Comparison of ENCODE assay signal across 1 cellular context in the genomic region with DNA sequence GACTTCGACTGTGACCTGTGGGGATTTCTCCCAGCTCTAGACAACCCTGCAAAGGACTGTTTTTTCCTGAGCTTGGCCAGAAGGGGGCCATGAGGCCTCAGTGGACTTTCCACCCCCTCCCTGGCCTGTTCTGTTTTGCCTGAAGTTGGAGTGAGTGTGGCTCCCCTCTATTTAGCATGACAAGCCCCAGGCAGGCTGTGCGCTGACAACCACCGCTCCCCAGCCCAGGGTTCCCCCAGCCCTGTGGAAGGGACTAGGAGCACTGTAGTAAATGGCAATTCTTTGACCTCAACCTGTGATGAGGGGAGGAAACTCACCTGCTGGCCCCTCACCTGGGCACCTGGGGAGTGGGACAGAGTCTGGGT.
TF ChIP-seq lines count a peak whose summit lies in the region.

No MANE protein-coding gene starts in this region.

TF ChIP-seq in HepG2, 621 proteins besides CTCF, POLR2A, EP300 and RAD21 (continued from another document and continues in another):
- TF ChIP-seq HNF4G (IDR thresholded peaks at IDR 0.05; ENCODE audit: borderline replicate concordance, low read depth, low read length), result peak; percentile 53; the same call in 1 of the 2 replicates
- no peak for TF ChIP-seq HNF4G (CRISPR knock-in tag; IDR thresholded peaks at IDR 0.05; ENCODE audit: borderline replicate concordance, low read depth)
- no peak for TF ChIP-seq MBNL3 (CRISPR knock-in tag; conservative IDR thresholded peaks at IDR 0.05)
- TF ChIP-seq, protein P1, sequence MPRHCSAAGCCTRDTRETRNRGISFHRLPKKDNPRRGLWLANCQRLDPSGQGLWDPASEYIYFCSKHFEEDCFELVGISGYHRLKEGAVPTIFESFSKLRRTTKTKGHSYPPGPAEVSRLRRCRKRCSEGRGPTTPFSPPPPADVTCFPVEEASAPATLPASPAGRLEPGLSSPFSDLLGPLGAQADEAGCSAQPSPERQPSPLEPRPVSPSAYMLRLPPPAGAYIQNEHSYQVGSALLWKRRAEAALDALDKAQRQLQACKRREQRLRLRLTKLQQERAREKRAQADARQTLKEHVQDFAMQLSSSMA (CRISPR knock-in tag; IDR thresholded peaks at IDR 0.05), result 0 out of 2 replicates have a peak, but pooled peaks have one; percentile 26
- TF ChIP-seq STAG1 (CRISPR knock-in tag; IDR thresholded peaks at IDR 0.05), result peak; percentile 27
- TF ChIP-seq HNRNPLL (IDR thresholded peaks at IDR 0.05; ENCODE audit: low read depth, low read length, poor library complexity, severe bottlenecking), result no peak
- TF ChIP-seq CENPT (CRISPR knock-in tag; IDR thresholded peaks at IDR 0.05; ENCODE audit: low read depth), result no peak
- TF ChIP-seq MYC (CRISPR knock-in tag; IDR thresholded peaks at IDR 0.05; ENCODE audit: borderline replicate concordance), result 0 out of 2 replicates have a peak, but pooled peaks have one; percentile 22
- no peak for TF ChIP-seq ZNF75D (CRISPR knock-in tag; IDR thresholded peaks at IDR 0.05; ENCODE audit: borderline replicate concordance)
- TF ChIP-seq, protein P2, sequence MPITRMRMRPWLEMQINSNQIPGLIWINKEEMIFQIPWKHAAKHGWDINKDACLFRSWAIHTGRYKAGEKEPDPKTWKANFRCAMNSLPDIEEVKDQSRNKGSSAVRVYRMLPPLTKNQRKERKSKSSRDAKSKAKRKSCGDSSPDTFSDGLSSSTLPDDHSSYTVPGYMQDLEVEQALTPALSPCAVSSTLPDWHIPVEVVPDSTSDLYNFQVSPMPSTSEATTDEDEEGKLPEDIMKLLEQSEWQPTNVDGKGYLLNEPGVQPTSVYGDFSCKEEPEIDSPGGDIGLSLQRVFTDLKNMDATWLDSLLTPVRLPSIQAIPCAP (CRISPR knock-in tag; IDR thresholded peaks at IDR 0.05; ENCODE audit: low read depth), result no peak
- no peak for TF ChIP-seq PHF21A (CRISPR knock-in tag; IDR thresholded peaks at IDR 0.05)
- peak; percentile 66 for TF ChIP-seq ZFX (CRISPR knock-in tag; IDR thresholded peaks at IDR 0.05; ENCODE audit: low read depth)
- TF ChIP-seq ZEB1 (IDR thresholded peaks at IDR 0.05; ENCODE audit: insufficient replicate concordance, low read depth), result peak; percentile 53
- TF ChIP-seq U2AF1 (optimal IDR thresholded peaks at IDR 0.05; ENCODE audit: low read depth, low read length), result no peak
- TF ChIP-seq ZNF124 (CRISPR knock-in tag; IDR thresholded peaks at IDR 0.05), result 0 out of 2 replicates have a peak, but pooled peaks have one; percentile 62
- no peak for TF ChIP-seq NBN (conservative IDR thresholded peaks at IDR 0.05)
- TF ChIP-seq, protein P3, sequence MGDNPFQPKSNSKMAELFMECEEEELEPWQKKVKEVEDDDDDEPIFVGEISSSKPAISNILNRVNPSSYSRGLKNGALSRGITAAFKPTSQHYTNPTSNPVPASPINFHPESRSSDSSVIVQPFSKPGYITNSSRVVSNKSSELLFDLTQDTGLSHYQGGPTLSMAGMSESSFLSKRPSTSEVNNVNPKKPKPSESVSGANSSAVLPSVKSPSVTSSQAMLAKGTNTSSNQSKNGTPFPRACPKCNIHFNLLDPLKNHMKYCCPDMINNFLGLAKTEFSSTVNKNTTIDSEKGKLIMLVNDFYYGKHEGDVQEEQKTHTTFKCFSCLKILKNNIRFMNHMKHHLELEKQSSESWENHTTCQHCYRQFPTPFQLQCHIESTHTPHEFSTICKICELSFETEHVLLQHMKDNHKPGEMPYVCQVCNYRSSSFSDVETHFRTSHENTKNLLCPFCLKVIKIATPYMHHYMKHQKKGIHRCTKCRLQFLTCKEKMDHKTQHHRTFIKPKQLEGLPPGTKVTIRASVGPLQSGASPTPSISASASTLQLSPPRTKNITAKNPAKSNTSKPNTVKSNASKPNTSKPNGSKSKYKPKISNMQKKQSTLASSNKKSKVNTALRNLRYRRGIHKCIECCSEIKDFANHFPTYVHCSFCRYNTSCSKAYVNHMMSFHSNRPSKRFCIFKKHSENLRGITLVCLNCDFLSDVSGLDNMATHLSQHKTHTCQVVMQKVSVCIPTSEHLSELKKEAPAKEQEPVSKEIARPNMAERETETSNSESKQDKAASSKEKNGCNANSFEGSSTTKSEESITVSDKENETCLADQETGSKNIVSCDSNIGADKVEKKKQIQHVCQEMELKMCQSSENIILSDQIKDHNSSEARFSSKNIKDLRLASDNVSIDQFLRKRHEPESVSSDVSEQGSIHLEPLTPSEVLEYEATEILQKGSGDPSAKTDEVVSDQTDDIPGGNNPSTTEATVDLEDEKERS (CRISPR knock-in tag; IDR thresholded peaks at IDR 0.05), result no peak
- TF ChIP-seq ZNF556 (CRISPR knock-in tag; IDR thresholded peaks at IDR 0.05; ENCODE audit: borderline replicate concordance), result no peak
- TF ChIP-seq ELF3 (CRISPR knock-in tag; IDR thresholded peaks at IDR 0.05), result 0 out of 2 replicates have a peak, but pooled peaks have one; percentile 36
- peak; percentile 53; the same call in 1 of the 2 replicates for TF ChIP-seq GATAD2A (CRISPR knock-in tag; IDR thresholded peaks at IDR 0.05)
- TF ChIP-seq, protein P4, sequence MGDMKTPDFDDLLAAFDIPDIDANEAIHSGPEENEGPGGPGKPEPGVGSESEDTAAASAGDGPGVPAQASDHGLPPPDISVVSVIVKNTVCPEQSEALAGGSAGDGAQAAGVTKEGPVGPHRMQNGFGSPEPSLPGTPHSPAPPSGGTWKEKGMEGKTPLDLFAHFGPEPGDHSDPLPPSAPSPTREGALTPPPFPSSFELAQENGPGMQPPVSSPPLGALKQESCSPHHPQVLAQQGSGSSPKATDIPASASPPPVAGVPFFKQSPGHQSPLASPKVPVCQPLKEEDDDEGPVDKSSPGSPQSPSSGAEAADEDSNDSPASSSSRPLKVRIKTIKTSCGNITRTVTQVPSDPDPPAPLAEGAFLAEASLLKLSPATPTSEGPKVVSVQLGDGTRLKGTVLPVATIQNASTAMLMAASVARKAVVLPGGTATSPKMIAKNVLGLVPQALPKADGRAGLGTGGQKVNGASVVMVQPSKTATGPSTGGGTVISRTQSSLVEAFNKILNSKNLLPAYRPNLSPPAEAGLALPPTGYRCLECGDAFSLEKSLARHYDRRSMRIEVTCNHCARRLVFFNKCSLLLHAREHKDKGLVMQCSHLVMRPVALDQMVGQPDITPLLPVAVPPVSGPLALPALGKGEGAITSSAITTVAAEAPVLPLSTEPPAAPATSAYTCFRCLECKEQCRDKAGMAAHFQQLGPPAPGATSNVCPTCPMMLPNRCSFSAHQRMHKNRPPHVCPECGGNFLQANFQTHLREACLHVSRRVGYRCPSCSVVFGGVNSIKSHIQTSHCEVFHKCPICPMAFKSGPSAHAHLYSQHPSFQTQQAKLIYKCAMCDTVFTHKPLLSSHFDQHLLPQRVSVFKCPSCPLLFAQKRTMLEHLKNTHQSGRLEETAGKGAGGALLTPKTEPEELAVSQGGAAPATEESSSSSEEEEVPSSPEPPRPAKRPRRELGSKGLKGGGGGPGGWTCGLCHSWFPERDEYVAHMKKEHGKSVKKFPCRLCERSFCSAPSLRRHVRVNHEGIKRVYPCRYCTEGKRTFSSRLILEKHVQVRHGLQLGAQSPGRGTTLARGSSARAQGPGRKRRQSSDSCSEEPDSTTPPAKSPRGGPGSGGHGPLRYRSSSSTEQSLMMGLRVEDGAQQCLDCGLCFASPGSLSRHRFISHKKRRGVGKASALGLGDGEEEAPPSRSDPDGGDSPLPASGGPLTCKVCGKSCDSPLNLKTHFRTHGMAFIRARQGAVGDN (CRISPR knock-in tag; IDR thresholded peaks at IDR 0.05), result no peak; the same call in 1 of the 2 replicates
- TF ChIP-seq SMC3 (IDR thresholded peaks at IDR 0.05; ENCODE audit: low read length), result peak; percentile 67
- peak; percentile 64 for TF ChIP-seq ZNF883 (CRISPR knock-in tag; IDR thresholded peaks at IDR 0.05; ENCODE audit: not compliant biosample characterization)
- 0 out of 2 replicates have a peak, but pooled peaks have one; percentile 29 for TF ChIP-seq RARA (CRISPR knock-in tag; IDR thresholded peaks at IDR 0.05)
- no peak for TF ChIP-seq ZNF891 (CRISPR knock-in tag; IDR thresholded peaks at IDR 0.05)
- no peak for TF ChIP-seq TARDBP (CRISPR knock-in tag; IDR thresholded peaks at IDR 0.05)
- TF ChIP-seq, protein P5, sequence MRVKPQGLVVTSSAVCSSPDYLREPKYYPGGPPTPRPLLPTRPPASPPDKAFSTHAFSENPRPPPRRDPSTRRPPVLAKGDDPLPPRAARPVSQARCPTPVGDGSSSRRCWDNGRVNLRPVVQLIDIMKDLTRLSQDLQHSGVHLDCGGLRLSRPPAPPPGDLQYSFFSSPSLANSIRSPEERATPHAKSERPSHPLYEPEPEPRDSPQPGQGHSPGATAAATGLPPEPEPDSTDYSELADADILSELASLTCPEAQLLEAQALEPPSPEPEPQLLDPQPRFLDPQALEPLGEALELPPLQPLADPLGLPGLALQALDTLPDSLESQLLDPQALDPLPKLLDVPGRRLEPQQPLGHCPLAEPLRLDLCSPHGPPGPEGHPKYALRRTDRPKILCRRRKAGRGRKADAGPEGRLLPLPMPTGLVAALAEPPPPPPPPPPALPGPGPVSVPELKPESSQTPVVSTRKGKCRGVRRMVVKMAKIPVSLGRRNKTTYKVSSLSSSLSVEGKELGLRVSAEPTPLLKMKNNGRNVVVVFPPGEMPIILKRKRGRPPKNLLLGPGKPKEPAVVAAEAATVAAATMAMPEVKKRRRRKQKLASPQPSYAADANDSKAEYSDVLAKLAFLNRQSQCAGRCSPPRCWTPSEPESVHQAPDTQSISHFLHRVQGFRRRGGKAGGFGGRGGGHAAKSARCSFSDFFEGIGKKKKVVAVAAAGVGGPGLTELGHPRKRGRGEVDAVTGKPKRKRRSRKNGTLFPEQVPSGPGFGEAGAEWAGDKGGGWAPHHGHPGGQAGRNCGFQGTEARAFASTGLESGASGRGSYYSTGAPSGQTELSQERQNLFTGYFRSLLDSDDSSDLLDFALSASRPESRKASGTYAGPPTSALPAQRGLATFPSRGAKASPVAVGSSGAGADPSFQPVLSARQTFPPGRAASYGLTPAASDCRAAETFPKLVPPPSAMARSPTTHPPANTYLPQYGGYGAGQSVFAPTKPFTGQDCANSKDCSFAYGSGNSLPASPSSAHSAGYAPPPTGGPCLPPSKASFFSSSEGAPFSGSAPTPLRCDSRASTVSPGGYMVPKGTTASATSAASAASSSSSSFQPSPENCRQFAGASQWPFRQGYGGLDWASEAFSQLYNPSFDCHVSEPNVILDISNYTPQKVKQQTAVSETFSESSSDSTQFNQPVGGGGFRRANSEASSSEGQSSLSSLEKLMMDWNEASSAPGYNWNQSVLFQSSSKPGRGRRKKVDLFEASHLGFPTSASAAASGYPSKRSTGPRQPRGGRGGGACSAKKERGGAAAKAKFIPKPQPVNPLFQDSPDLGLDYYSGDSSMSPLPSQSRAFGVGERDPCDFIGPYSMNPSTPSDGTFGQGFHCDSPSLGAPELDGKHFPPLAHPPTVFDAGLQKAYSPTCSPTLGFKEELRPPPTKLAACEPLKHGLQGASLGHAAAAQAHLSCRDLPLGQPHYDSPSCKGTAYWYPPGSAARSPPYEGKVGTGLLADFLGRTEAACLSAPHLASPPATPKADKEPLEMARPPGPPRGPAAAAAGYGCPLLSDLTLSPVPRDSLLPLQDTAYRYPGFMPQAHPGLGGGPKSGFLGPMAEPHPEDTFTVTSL (CRISPR knock-in tag; IDR thresholded peaks at IDR 0.05; ENCODE audit: borderline replicate concordance), result no peak
- TF ChIP-seq KDM2A (CRISPR knock-in tag; IDR thresholded peaks at IDR 0.05; ENCODE audit: borderline replicate concordance, low read depth), result 0 out of 2 replicates have a peak, but pooled peaks have one; percentile 26
- TF ChIP-seq, protein P6, sequence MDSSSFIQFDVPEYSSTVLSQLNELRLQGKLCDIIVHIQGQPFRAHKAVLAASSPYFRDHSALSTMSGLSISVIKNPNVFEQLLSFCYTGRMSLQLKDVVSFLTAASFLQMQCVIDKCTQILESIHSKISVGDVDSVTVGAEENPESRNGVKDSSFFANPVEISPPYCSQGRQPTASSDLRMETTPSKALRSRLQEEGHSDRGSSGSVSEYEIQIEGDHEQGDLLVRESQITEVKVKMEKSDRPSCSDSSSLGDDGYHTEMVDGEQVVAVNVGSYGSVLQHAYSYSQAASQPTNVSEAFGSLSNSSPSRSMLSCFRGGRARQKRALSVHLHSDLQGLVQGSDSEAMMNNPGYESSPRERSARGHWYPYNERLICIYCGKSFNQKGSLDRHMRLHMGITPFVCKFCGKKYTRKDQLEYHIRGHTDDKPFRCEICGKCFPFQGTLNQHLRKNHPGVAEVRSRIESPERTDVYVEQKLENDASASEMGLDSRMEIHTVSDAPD (CRISPR knock-in tag; IDR thresholded peaks at IDR 0.05), result no peak
- no peak for TF ChIP-seq ZNF562 (CRISPR knock-in tag; IDR thresholded peaks at IDR 0.05; ENCODE audit: borderline replicate concordance)
- no peak for TF ChIP-seq NAIF1 (CRISPR knock-in tag; IDR thresholded peaks at IDR 0.05; ENCODE audit: borderline replicate concordance)
- TF ChIP-seq ZBTB42 (CRISPR knock-in tag; IDR thresholded peaks at IDR 0.05), result no peak
- no peak for TF ChIP-seq ZNF337 (CRISPR knock-in tag; IDR thresholded peaks at IDR 0.05; ENCODE audit: borderline replicate concordance, low read depth)
- TF ChIP-seq SALL1 (CRISPR knock-in tag; IDR thresholded peaks at IDR 0.05), result peak; percentile 49; the same call in 1 of the 2 replicates
- peak; percentile 18 for TF ChIP-seq SRSF1 (optimal IDR thresholded peaks at IDR 0.05; ENCODE audit: low read depth, low read length)
- TF ChIP-seq, protein P7, sequence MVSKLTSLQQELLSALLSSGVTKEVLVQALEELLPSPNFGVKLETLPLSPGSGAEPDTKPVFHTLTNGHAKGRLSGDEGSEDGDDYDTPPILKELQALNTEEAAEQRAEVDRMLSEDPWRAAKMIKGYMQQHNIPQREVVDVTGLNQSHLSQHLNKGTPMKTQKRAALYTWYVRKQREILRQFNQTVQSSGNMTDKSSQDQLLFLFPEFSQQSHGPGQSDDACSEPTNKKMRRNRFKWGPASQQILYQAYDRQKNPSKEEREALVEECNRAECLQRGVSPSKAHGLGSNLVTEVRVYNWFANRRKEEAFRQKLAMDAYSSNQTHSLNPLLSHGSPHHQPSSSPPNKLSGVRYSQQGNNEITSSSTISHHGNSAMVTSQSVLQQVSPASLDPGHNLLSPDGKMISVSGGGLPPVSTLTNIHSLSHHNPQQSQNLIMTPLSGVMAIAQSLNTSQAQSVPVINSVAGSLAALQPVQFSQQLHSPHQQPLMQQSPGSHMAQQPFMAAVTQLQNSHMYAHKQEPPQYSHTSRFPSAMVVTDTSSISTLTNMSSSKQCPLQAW (CRISPR knock-in tag; IDR thresholded peaks at IDR 0.05), result peak; percentile 22; the same call in 1 of the 2 replicates
- no peak for TF ChIP-seq EHMT2 (IDR thresholded peaks at IDR 0.05; ENCODE audit: borderline replicate concordance, low read depth, low read length)
- no peak for TF ChIP-seq ZNF136 (CRISPR knock-in tag; IDR thresholded peaks at IDR 0.05; ENCODE audit: low read depth)
- TF ChIP-seq ZFY (CRISPR knock-in tag; IDR thresholded peaks at IDR 0.05), result peak; percentile 70
- no peak for TF ChIP-seq ZNF382 (CRISPR knock-in tag; IDR thresholded peaks at IDR 0.05; ENCODE audit: borderline replicate concordance)
- TF ChIP-seq, protein P8, sequence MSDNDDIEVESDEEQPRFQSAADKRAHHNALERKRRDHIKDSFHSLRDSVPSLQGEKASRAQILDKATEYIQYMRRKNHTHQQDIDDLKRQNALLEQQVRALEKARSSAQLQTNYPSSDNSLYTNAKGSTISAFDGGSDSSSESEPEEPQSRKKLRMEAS (IDR thresholded peaks at IDR 0.05), result peak; percentile 61
- 0 out of 2 replicates have a peak, but pooled peaks have one; percentile 61 for TF ChIP-seq CBFB (CRISPR knock-in tag; IDR thresholded peaks at IDR 0.05)
- no peak for TF ChIP-seq POLR2G (IDR thresholded peaks at IDR 0.05; ENCODE audit: low read depth, low read length)
- TF ChIP-seq KLF16 (CRISPR knock-in tag; IDR thresholded peaks at IDR 0.05), result 0 out of 4 replicates have a peak, but pooled peaks of 1 of the 2 experiments have one; percentile 21
- TF ChIP-seq ZMYM2 (CRISPR knock-in tag; IDR thresholded peaks at IDR 0.05), result no peak
- TF ChIP-seq ZNF550 (CRISPR knock-in tag; IDR thresholded peaks at IDR 0.05; ENCODE audit: borderline replicate concordance), result no peak
- no peak for TF ChIP-seq TRIM24 (CRISPR knock-in tag; IDR thresholded peaks at IDR 0.05)
- TF ChIP-seq KDM4B (CRISPR knock-in tag; IDR thresholded peaks at IDR 0.05), result no peak
- TF ChIP-seq THAP11 (CRISPR knock-in tag; IDR thresholded peaks at IDR 0.05), result no peak
